10 cellular contexts compared by ENCODE assay signal in the genomic region with DNA sequence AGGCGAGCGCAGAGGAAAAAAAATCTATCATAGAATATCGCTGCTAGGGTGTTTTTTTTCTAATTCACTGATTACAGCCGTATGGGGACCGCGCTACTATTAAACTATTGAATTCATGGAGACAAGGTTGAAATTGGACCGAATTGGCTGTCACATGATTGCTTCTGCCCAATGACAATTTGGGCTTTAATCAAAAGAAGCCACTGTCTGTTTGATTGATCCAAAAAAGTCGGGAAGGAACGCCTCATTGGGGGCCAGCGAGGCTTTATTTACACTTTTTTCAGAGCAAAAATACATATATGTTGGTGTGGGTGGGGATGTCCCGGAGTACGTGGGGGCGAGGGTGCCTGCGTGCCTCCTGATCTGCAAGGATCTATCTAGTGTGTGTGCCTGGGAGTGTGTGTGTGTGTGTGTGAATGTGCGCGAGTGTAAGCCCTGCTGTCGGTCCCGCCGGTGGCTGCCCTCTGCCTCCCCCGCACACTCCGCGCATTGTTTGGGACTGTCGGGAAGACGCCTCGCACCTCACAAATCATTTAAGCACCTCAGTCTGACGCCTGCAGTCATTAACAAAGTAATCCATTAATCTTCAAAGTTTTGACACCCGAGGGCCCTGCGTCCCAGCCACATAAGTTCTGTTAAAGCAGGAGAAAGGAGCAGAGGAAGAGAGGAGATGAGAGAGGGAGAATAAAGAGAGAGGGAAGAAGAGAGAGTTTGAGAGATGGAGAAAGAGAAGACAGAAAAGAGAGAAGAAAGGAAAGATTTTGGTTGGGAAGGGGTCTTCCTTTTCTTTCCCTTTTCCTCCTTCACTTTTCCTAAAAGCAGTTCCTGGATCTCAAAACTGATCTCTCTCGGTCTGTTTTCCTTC. TPM values are rescaled to one million over a fixed set of nuclear protein-coding genes. Genes with fewer than 3 reads are reported as not detected.
DNase-seq lines count a peak whose midpoint lies in the region; ATAC-seq, FAIRE-seq and TF ChIP-seq lines count a peak whose summit lies in the region.
"Had no signal": no experiment of that assay in that cellular context is flagged by ENCODE, and none has a peak within 500 bp of the region (broad histone marks: within the 10 kb centered on the region; RNA-seq: fewer than 3 reads in every experiment).

A gene (minus strand): TSS at position 106 of the 865 bp plus-strand sequence. CDS start 183 bp downstream, outside the sequence.

- peaks cover 64% of the 10 kb centered on the region for H3K27me3 Mint-ChIP-seq in activated naive CD4-positive, alpha-beta T cell treated with anti-CD3 and anti-CD28 coated beads, Interleukin-2, amount 50 U/mL, for 24 hours
- peaks cover 84% of the 10 kb centered on the region for H3K27me3 Mint-ChIP-seq in activated naive CD4-positive, alpha-beta T cell treated with anti-CD3 and anti-CD28 coated beads, Interleukin-2, amount 10 ng/mL, durations not matched to agents 7 days and 5 days

- H2BK120ac ChIP-seq in H1 (replicated peaks; ENCODE audit: low read depth, low read length): no peak within 1 kb of the TSS

- FAIRE-seq in H1 (lab: Jason Lieb, UNC): no peak

- H3K9ac ChIP-seq in H1 (replicated peaks in 1 of 4; ENCODE audit: extremely low read depth in 1 of 4, low read depth in 3 of 4, low read length in 3 of 4): no peak within 1 kb of the TSS
- H3K9ac ChIP-seq in mucosa of stomach (ENCODE audit: low read length): peak within 1 kb of the TSS; percentile 86

- TF ChIP-seq POLR2A in H1 (IDR thresholded peaks at IDR 0.05; ENCODE audit: control extremely low read depth in 1 of 2, low read depth in 2 of 2, low read length in 2 of 2): no peak

- peak within 1 kb of the TSS; percentile 68; the same call in 1 of the 2 replicates for H2BK12ac ChIP-seq in H1 (ENCODE audit: low read depth, low read length)

- H4K8ac ChIP-seq in H1 (ENCODE audit: extremely low read depth, insufficient read depth, low read length): no peak within 1 kb of the TSS; the same call in 1 of the 2 replicates

- 0 out of 2 replicates have a peak, but pooled peaks cover 1% of the 10 kb centered on the region for H3K23me2 ChIP-seq in H1 (ENCODE audit: low read depth, low read length)

- CTCF ChIA-PET in activated naive CD4-positive, alpha-beta T cell treated with anti-CD3 and anti-CD28 coated beads, Interleukin-2, amount 10 ng/mL, durations not matched to agents 7 days and 5 days (lab: Charles Lee): no interaction called here
- CTCF ChIA-PET in H1 (lab: Charles Lee; ENCODE audit: partially characterized antibody): no interaction called here

- no peak within 1 kb of the TSS for H3K27ac Mint-ChIP-seq in activated naive CD4-positive, alpha-beta T cell treated with anti-CD3 and anti-CD28 coated beads, Interleukin-2, amount 50 U/mL, for 24 hours
- no peak within 1 kb of the TSS for H3K27ac Mint-ChIP-seq in activated naive CD4-positive, alpha-beta T cell treated with anti-CD3 and anti-CD28 coated beads, Interleukin-2, amount 10 ng/mL, durations not matched to agents 7 days and 5 days

- no peak within 1 kb of the TSS for H3K4ac ChIP-seq in H1 (replicated peaks; ENCODE audit: insufficient read length, low read depth, low read length)

- H4K5ac ChIP-seq in H1 (ENCODE audit: insufficient read length, low read depth, low read length): no peak within 1 kb of the TSS

- H3K4me3 Mint-ChIP-seq in activated naive CD4-positive, alpha-beta T cell treated with anti-CD3 and anti-CD28 coated beads, Interleukin-2, amount 50 U/mL, for 24 hours: peak within 1 kb of the TSS; percentile 30
- no peak within 1 kb of the TSS for H3K4me3 Mint-ChIP-seq in activated naive CD4-positive, alpha-beta T cell treated with anti-CD3 and anti-CD28 coated beads, Interleukin-2, amount 10 ng/mL, durations not matched to agents 7 days and 5 days

- H3K36me3 Mint-ChIP-seq in activated naive CD4-positive, alpha-beta T cell treated with anti-CD3 and anti-CD28 coated beads, Interleukin-2, amount 50 U/mL, for 24 hours: peaks cover 16% of the 10 kb centered on the region
- H3K36me3 Mint-ChIP-seq in activated naive CD4-positive, alpha-beta T cell treated with anti-CD3 and anti-CD28 coated beads, Interleukin-2, amount 10 ng/mL, durations not matched to agents 7 days and 5 days: peaks cover 6% of the 10 kb centered on the region

- H3K4me2 ChIP-seq in H1 (ENCODE audit: insufficient read depth in 1 of 2, low read depth in 2 of 2, low read length in 2 of 2): peak within 1 kb of the TSS; percentile 44 to 69; a peak in 3 of 4 replicates

- peaks cover 0 to 11% (median 0%) of the 10 kb centered on the region in 4 experiments; a peak in 1 of 8 replicates for H3K36me3 ChIP-seq in H1 (ENCODE audit: control insufficient read depth in 2 of 4, insufficient read depth in 4 of 4, low read length in 3 of 4)
- H3K36me3 ChIP-seq in mucosa of stomach (ENCODE audit: control insufficient read depth, insufficient read depth, low read length): no peaks in the 10 kb centered on the region
- H3K36me3 ChIP-seq in urinary bladder (ENCODE audit: insufficient read depth): no peaks in the 10 kb centered on the region

- no peak within 1 kb of the TSS for H2BK20ac ChIP-seq in H1 (ENCODE audit: low read length)

- peaks cover 16 to 32% of the 10 kb centered on the region in 2 experiments for H4K20me1 ChIP-seq in H1 (replicated peaks in 1 of 2; ENCODE audit: control insufficient read depth in 1 of 2, insufficient read depth in 2 of 2, low read length in 2 of 2)

- TF ChIP-seq CTCF in H1 (IDR thresholded peaks at IDR 0.05; ENCODE audit: control extremely low read depth in 1 of 3, insufficient read depth in 1 of 3, low read depth in 1 of 3, low read length in 3 of 3): no peak

- POLR2A ChIA-PET in H1 (lab: Charles Lee; ENCODE audit: partially characterized antibody): no interaction called here

- 9% methylated on average over 27 of the region's 29 CpGs; no CpG with 5 or more reads in 1 of the 2 experiments for WGBS in H1 (ENCODE audit: extremely low coverage in 1 of 2, insufficient coverage in 1 of 2, insufficient read length in 1 of 2, insufficient replicate concordance in 2 of 2, low coverage in 1 of 2, low lambda C conversion rate in 2 of 2, missing lambda C conversion rate in 1 of 2), 2 experiments
- 76% methylated on average over 29 of the region's 29 CpGs for WGBS in urinary bladder

- no peaks in the 10 kb centered on the region for H3K79me2 ChIP-seq in H1 (ENCODE audit: control insufficient read depth in 1 of 2, insufficient read depth in 2 of 2, low read length in 2 of 2)

- H3K9me3 ChIP-seq in H1 (ENCODE audit: insufficient read depth in 2 of 2, low read depth in 1 of 2, low read length in 1 of 2): no peaks in the 10 kb centered on the region
- H3K9me3 ChIP-seq in mucosa of stomach (ENCODE audit: control insufficient read depth, low read length): no peaks in the 10 kb centered on the region

- ATAC-seq in GM18511 (IDR thresholded peaks at IDR 0.05; ENCODE audit: unreplicated experiment) (no peak), HG03565 (IDR thresholded peaks at IDR 0.05; ENCODE audit: unreplicated experiment) (no peak)

- DNase-seq in activated naive CD4-positive, alpha-beta T cell treated with anti-CD3 and anti-CD28 coated beads, Interleukin-2, amount 10 ng/mL, durations not matched to agents 7 days and 5 days: no peak
- no peak for DNase-seq in H1 (ENCODE audit: low read depth in 1 of 2, low spot score in 2 of 2)
- DNase-seq in iPS-NIHi7 (ENCODE audit: extremely low spot score): no peak
- DNase-seq: AML-193, NCI-H524 treated with DMSO at 0.1 percent for 48 hours had no signal

- H3K4me1 Mint-ChIP-seq in activated naive CD4-positive, alpha-beta T cell treated with anti-CD3 and anti-CD28 coated beads, Interleukin-2, amount 50 U/mL, for 24 hours: peaks cover 28% of the 10 kb centered on the region
- peaks cover 9% of the 10 kb centered on the region for H3K4me1 Mint-ChIP-seq in activated naive CD4-positive, alpha-beta T cell treated with anti-CD3 and anti-CD28 coated beads, Interleukin-2, amount 10 ng/mL, durations not matched to agents 7 days and 5 days

- H3K79me1 ChIP-seq in H1 (ENCODE audit: low read depth, low read length): no peaks in the 10 kb centered on the region

- H3K27ac ChIP-seq in H1 (ENCODE audit: low read depth, low read length) (no peak within 1 kb of the TSS), urinary bladder (ENCODE audit: low read depth) (no peak within 1 kb of the TSS)

- H4K91ac ChIP-seq in H1 (replicated peaks; ENCODE audit: insufficient read length, low read length): no peak within 1 kb of the TSS

- no peak within 1 kb of the TSS for H3K56ac ChIP-seq in H1 (replicated peaks; ENCODE audit: insufficient read length, low read depth, low read length)

- H3K4me3 ChIP-seq in H1 (ENCODE audit: extremely low read depth in 1 of 4, insufficient read depth in 2 of 4, low read depth in 3 of 4, low read length in 4 of 4) (peak within 1 kb of the TSS in 3 of 4 experiments; percentile 2 to 37 (median 14); a peak in 4 of 8 replicates), mucosa of stomach (ENCODE audit: low read length) (peak within 1 kb of the TSS; percentile 61), urinary bladder (ENCODE audit: low read depth, low read length) (peak within 1 kb of the TSS; percentile 29)

- peak within 1 kb of the TSS; percentile 61; the same call in 1 of the 2 replicates for H2BK15ac ChIP-seq in H1 (ENCODE audit: low read length)

- no peak within 1 kb of the TSS for H2AFZ ChIP-seq in H1 (ENCODE audit: low read length)

- H3K14ac ChIP-seq in H1 (ENCODE audit: insufficient read length): no peak within 1 kb of the TSS

- TF ChIP-seq EP300 in H1 (IDR thresholded peaks at IDR 0.05; ENCODE audit: borderline replicate concordance in 1 of 2, low read depth in 2 of 2, low read length in 2 of 2): no peak

- no peak for TF ChIP-seq RAD21 in H1 (IDR thresholded peaks at IDR 0.05 in 1 of 2, conservative IDR thresholded peaks at IDR 0.05 in 1 of 2; ENCODE audit: low read depth in 2 of 2, low read length in 2 of 2)

- H3K9me3 Mint-ChIP-seq in activated naive CD4-positive, alpha-beta T cell treated with anti-CD3 and anti-CD28 coated beads, Interleukin-2, amount 50 U/mL, for 24 hours: no peaks in the 10 kb centered on the region
- no peaks in the 10 kb centered on the region for H3K9me3 Mint-ChIP-seq in activated naive CD4-positive, alpha-beta T cell treated with anti-CD3 and anti-CD28 coated beads, Interleukin-2, amount 10 ng/mL, durations not matched to agents 7 days and 5 days

- no peak within 1 kb of the TSS for H2BK5ac ChIP-seq in H1 (ENCODE audit: low read depth, low read length)

- H2AK5ac ChIP-seq in H1 (ENCODE audit: low read depth, low read length): 0 out of 2 replicates have a peak within 1 kb of the TSS, but pooled peaks have one; percentile 93

- H3K27me3 ChIP-seq in H1 (replicated peaks in 1 of 4; ENCODE audit: control insufficient read depth in 3 of 4, extremely low read depth in 1 of 4, insufficient read depth in 3 of 4, low read length in 3 of 4): peaks cover 94 to 100% (median 97%) of the 10 kb centered on the region in 4 experiments
- no peaks in the 10 kb centered on the region for H3K27me3 ChIP-seq in mucosa of stomach (ENCODE audit: control insufficient read depth, insufficient read depth, low read length)

- no peak within 1 kb of the TSS for H3K23ac ChIP-seq in H1 (ENCODE audit: insufficient read length)

- no peak within 1 kb of the TSS for H3K18ac ChIP-seq in H1 (ENCODE audit: extremely low read depth, low read length)

- H3K4me1 ChIP-seq in H1 (replicated peaks in 1 of 4; ENCODE audit: control insufficient read depth in 3 of 4, insufficient read depth in 4 of 4, low read length in 3 of 4) (peaks cover 0 to 18% (median 12%) of the 10 kb centered on the region in 4 experiments; a peak in 6 of 7 replicates), mucosa of stomach (ENCODE audit: control insufficient read depth, insufficient read depth, low read length) (peaks cover 50% of the 10 kb centered on the region), urinary bladder (ENCODE audit: insufficient read depth) (no peaks in the 10 kb centered on the region)

RNA-seq across cellular contexts. Expression of the gene that starts here (rescaled TPM):
- not detected in 2 replicates for total RNA-seq in H1 (2021; fragmentation: NEBNext Ultra II Directional; extraction: Animal tissue kit (Norgen Biotek cat#: 25700))
- polyA plus RNA-seq in H1 (2011; rRNA removed): not detected in 2 replicates
- not detected for polyA plus RNA-seq in H1 (2011; cell fraction: cytosol; rRNA removed)
- not detected for polyA plus RNA-seq in H1 (2011; cell fraction: nucleus; rRNA removed)
- polyA plus RNA-seq in H1 (2012, experiment 1 of 2): not detected in 4 replicates
- not detected for polyA plus RNA-seq in H1 (2012, experiment 2 of 2)
- not detected for polyA plus RNA-seq in H1 (2013, experiment 1 of 2)
- polyA plus RNA-seq in H1 (2013, experiment 2 of 2): not detected
- polyA minus RNA-seq in H1 (2011; rRNA and poly(A)+ RNA removed): not detected in 2 replicates
- polyA minus RNA-seq in H1 (2011; cell fraction: cytosol; rRNA and poly(A)+ RNA removed): not detected
- polyA minus RNA-seq in H1 (2011; cell fraction: nucleus; rRNA and poly(A)+ RNA removed): not detected
- total RNA-seq in urinary bladder: 1.4 TPM
- 1.3 TPM for polyA plus RNA-seq in urinary bladder
